In genomic region chr5:69234457-69235268, GRCh38 we compare ENCODE assay signal across 8 cellular contexts. TPM values are rescaled to one million over a fixed set of nuclear protein-coding genes. Genes with fewer than 3 reads are reported as not detected.
DNase-seq lines count a peak whose midpoint lies in the region; ATAC-seq and TF ChIP-seq lines count a peak whose summit lies in the region.

Gene CDK7, plus strand, starts transcription at chr5:69234886. Its CDS starts 90 bp downstream, at chr5:69234976.

- no peaks in the 10 kb centered on the region for H3K27me3 Mint-ChIP-seq in activated CD8-positive, alpha-beta memory T cell treated with anti-CD3 and anti-CD28 coated beads, Interleukin-2, amount 10 ng/mL, durations not matched to agents 7 days and 5 days
- H3K27me3 Mint-ChIP-seq in endodermal cell (ENCODE audit: insufficient read depth) = no peaks in the 10 kb centered on the region

- H3K79me2 ChIP-seq in mesendoderm (ENCODE audit: control insufficient read depth, insufficient read depth, low read length) = peaks cover 15% of the 10 kb centered on the region

- peak within 1 kb of the TSS; percentile 82 for H3K27ac Mint-ChIP-seq in activated CD8-positive, alpha-beta memory T cell treated with anti-CD3 and anti-CD28 coated beads, Interleukin-2, amount 10 ng/mL, durations not matched to agents 7 days and 5 days
- peak within 1 kb of the TSS; percentile 88 for H3K27ac Mint-ChIP-seq in endodermal cell

- no peaks in the 10 kb centered on the region for H3K27me3 ChIP-seq in NT2/D1 (ENCODE audit: insufficient read depth, insufficient read length)
- no peaks in the 10 kb centered on the region for H3K27me3 ChIP-seq in endodermal cell (ENCODE audit: control insufficient read depth, insufficient read depth, low read length, poor library complexity, severe bottlenecking)
- H3K27me3 ChIP-seq in mesendoderm (ENCODE audit: insufficient read depth, low read length, poor library complexity) = no peaks in the 10 kb centered on the region

- H2BK120ac ChIP-seq in mesendoderm (ENCODE audit: low read depth, low read length) = no peak within 1 kb of the TSS

- peaks cover 32% of the 10 kb centered on the region for H3K4me1 Mint-ChIP-seq in activated CD8-positive, alpha-beta memory T cell treated with anti-CD3 and anti-CD28 coated beads, Interleukin-2, amount 10 ng/mL, durations not matched to agents 7 days and 5 days
- peaks cover 19% of the 10 kb centered on the region for H3K4me1 Mint-ChIP-seq in endodermal cell

- 0 to 1% methylated on average over 28 to 49 of the region's 49 CpGs for WGBS in endodermal cell (ENCODE audit: insufficient coverage in 1 of 2, insufficient read length in 1 of 2), 2 experiments
- no CpG with 5 or more reads among the region's 49 CpGs for WGBS in mesendoderm (ENCODE audit: extremely low coverage, insufficient coverage, low lambda C conversion rate)

- TF ChIP-seq CTCF in endodermal cell (conservative IDR thresholded peaks at IDR 0.05) = no peak

- no peak within 1 kb of the TSS for H3K4ac ChIP-seq in mesendoderm (ENCODE audit: low read depth, low read length)

- H3K4me3 ChIP-seq in NT2/D1 (ENCODE audit: insufficient read length, low read depth) (peak within 1 kb of the TSS; percentile 93), endodermal cell (ENCODE audit: low read length) (peak within 1 kb of the TSS; percentile 97), mesendoderm (ENCODE audit: low read length) (peak within 1 kb of the TSS; percentile 82)

- H3K36me3 ChIP-seq in NT2/D1 (ENCODE audit: insufficient read depth, insufficient read length, low read length) (peaks cover 22% of the 10 kb centered on the region), endodermal cell (ENCODE audit: control insufficient read depth, insufficient read depth, low read length) (peaks cover 36% of the 10 kb centered on the region), mesendoderm (ENCODE audit: control insufficient read depth, insufficient read depth, low read length) (no peaks in the 10 kb centered on the region)

- H3K23ac ChIP-seq in mesendoderm (ENCODE audit: low read length) = no peak within 1 kb of the TSS

- peaks cover 17% of the 10 kb centered on the region for H3K36me3 Mint-ChIP-seq in activated CD8-positive, alpha-beta memory T cell treated with anti-CD3 and anti-CD28 coated beads, Interleukin-2, amount 10 ng/mL, durations not matched to agents 7 days and 5 days
- peaks cover 32% of the 10 kb centered on the region for H3K36me3 Mint-ChIP-seq in endodermal cell (ENCODE audit: low read depth)

- H3K79me1 ChIP-seq in mesendoderm (ENCODE audit: low read length) = peaks cover 6% of the 10 kb centered on the region

- H3K4me1 ChIP-seq in NT2/D1 (ENCODE audit: insufficient read depth, insufficient read length) (no peaks in the 10 kb centered on the region), endodermal cell (ENCODE audit: control insufficient read depth, insufficient read depth, low read length) (no peaks in the 10 kb centered on the region), mesendoderm (ENCODE audit: control insufficient read depth, low read depth, low read length) (no peaks in the 10 kb centered on the region)

- no peak within 1 kb of the TSS for H3K18ac ChIP-seq in mesendoderm (ENCODE audit: low read length)

- H3K4me2 ChIP-seq in mesendoderm (ENCODE audit: low read length) = peak within 1 kb of the TSS; percentile 77

- H4K8ac ChIP-seq in mesendoderm (ENCODE audit: low read depth, low read length) = no peak within 1 kb of the TSS

- H3K4me3 Mint-ChIP-seq in activated CD8-positive, alpha-beta memory T cell treated with anti-CD3 and anti-CD28 coated beads, Interleukin-2, amount 10 ng/mL, durations not matched to agents 7 days and 5 days = peak within 1 kb of the TSS; percentile 90
- H3K4me3 Mint-ChIP-seq in endodermal cell = peak within 1 kb of the TSS; percentile 76

- no peak within 1 kb of the TSS for H4K5ac ChIP-seq in mesendoderm (ENCODE audit: low read length)

- peak within 1 kb of the TSS; percentile 94 for H3K9ac ChIP-seq in NT2/D1 (ENCODE audit: insufficient read length, low read depth)
- peak within 1 kb of the TSS; percentile 83 for H3K9ac ChIP-seq in endodermal cell (ENCODE audit: extremely low read depth, low read length, poor library complexity, severe bottlenecking)
- peak within 1 kb of the TSS; percentile 74 for H3K9ac ChIP-seq in mesendoderm (ENCODE audit: low read length)

- no peak within 1 kb of the TSS for H2AK5ac ChIP-seq in mesendoderm (ENCODE audit: low read length)

- H3K9me3 ChIP-seq in NT2/D1 (ENCODE audit: insufficient read depth, low read length) = no peaks in the 10 kb centered on the region
- no peaks in the 10 kb centered on the region for H3K9me3 ChIP-seq in endodermal cell (ENCODE audit: control insufficient read depth, low read length)

- no peak within 1 kb of the TSS for H2BK5ac ChIP-seq in mesendoderm (ENCODE audit: low read length)

- ATAC-seq in GM21381 (IDR thresholded peaks at IDR 0.05; ENCODE audit: unreplicated experiment) = peak; percentile 99
- peak; percentile 100 for ATAC-seq in activated CD8-positive, alpha-beta memory T cell treated with anti-CD3 and anti-CD28 coated beads, Interleukin-2, amount 10 ng/mL, durations not matched to agents 7 days and 5 days

- peak within 1 kb of the TSS; percentile 92 for H3K56ac ChIP-seq in mesendoderm (ENCODE audit: low read length)

- CTCF ChIA-PET in activated CD8-positive, alpha-beta memory T cell treated with anti-CD3 and anti-CD28 coated beads, Interleukin-2, amount 10 ng/mL, durations not matched to agents 7 days and 5 days (lab: Charles Lee) = interaction anchor here (1.1 to 2.1 kb wide), 4 partner anchors 16 to 141 kb away, joined by 3 to 7 read pairs (median 4); partner anchors contain the start of gene SLC30A5

- no peak within 1 kb of the TSS for H2BK15ac ChIP-seq in mesendoderm (replicated peaks; ENCODE audit: low read depth)

- H3K9me3 Mint-ChIP-seq in activated CD8-positive, alpha-beta memory T cell treated with anti-CD3 and anti-CD28 coated beads, Interleukin-2, amount 10 ng/mL, durations not matched to agents 7 days and 5 days (ENCODE audit: low read depth) = no peaks in the 10 kb centered on the region
- H3K9me3 Mint-ChIP-seq in endodermal cell = no peaks in the 10 kb centered on the region

- DNase-seq in COR-L47 (lab: John Stamatoyannopoulos, UW) (peak; percentile 80), HUDEP-2 (lab: John Stamatoyannopoulos, UW; ENCODE audit: unreplicated experiment in 76 of 76) (peak in 75 of 76 experiments; percentile 30 to 93 (median 84)), NT2/D1 (ENCODE audit: low read depth, low spot score) (peak; percentile 74), endodermal cell (peak; percentile 97), mesendoderm (peak; percentile 97)
- DNase-seq in activated CD8-positive, alpha-beta memory T cell treated with anti-CD3 and anti-CD28 coated beads, Interleukin-2, amount 10 ng/mL, durations not matched to agents 7 days and 5 days = peak; percentile 97
- DNase-seq in stimulated activated CD8-positive, alpha-beta memory T cell treated with anti-CD3 and anti-CD28 coated beads, Interleukin-15, amount 100 ng/mL, for 1 hour (ENCODE audit: low read depth) = peak; percentile 81

- H3K27ac ChIP-seq in endodermal cell (ENCODE audit: low read depth, low read length) = peak within 1 kb of the TSS; percentile 14
- peak within 1 kb of the TSS; percentile 64 for H3K27ac ChIP-seq in mesendoderm (ENCODE audit: low read depth, low read length)

RNA-seq across cellular contexts. Expression of gene CDK7, which starts in this region (rescaled TPM):
- 10 to 100 TPM; 27.5 to 29.1 TPM for total RNA-seq in activated CD8-positive, alpha-beta memory T cell treated with anti-CD3 and anti-CD28 coated beads, Interleukin-2, amount 10 ng/mL, durations not matched to agents 7 days and 5 days
- 10 to 100 TPM; 49.7 to 52.0 TPM for total RNA-seq in endodermal cell
- 34.6 TPM for polyA plus RNA-seq in endodermal cell (2013, experiment 1 of 2)
- polyA plus RNA-seq in endodermal cell (2013, experiment 2 of 2) = 33.0 TPM
- 75.0 TPM for polyA plus RNA-seq in mesendoderm (2013, experiment 1 of 2)
- 74.7 TPM for polyA plus RNA-seq in mesendoderm (2013, experiment 2 of 2)

Comparison
In these comparisons a context has a peak if more than half of its experiments do, and no peak if none do; other contexts are left out.
1. Peak in every context shown above with its lines: DNase-seq, ATAC-seq, H3K4me3 ChIP-seq and H3K27ac ChIP-seq.